Comparison of ENCODE assay signal across 1 cellular context in genomic region chr10:130137077-130137448, GRCh38.
A peak's percentile ranks its signal among the peaks of the same experiment; 100 is the strongest.
TF ChIP-seq lines count a peak whose summit lies in the region.

No MANE protein-coding gene starts in this region.

TF ChIP-seq in H1, 55 proteins besides CTCF, POLR2A, EP300 and RAD21:
- TF ChIP-seq ATF2 (IDR thresholded peaks at IDR 0.05; ENCODE audit: low read length) = no peak
- peak; percentile 35 for TF ChIP-seq SAP30 (IDR thresholded peaks at IDR 0.05; ENCODE audit: insufficient read depth, insufficient replicate concordance, low read length)
- no peak for TF ChIP-seq SIRT6 (IDR thresholded peaks at IDR 0.05; ENCODE audit: low read length)
- TF ChIP-seq SUZ12 (IDR thresholded peaks at IDR 0.05; ENCODE audit: low read length) = no peak
- TF ChIP-seq TEAD4 (IDR thresholded peaks at IDR 0.05; ENCODE audit: low read depth, low read length) = no peak
- no peak for TF ChIP-seq SP1 (IDR thresholded peaks at IDR 0.05; ENCODE audit: low read depth, low read length)
